Comparison of ENCODE assay signal across 12 cellular contexts in genomic region chr16:47732806-47733150, GRCh38.
A peak's percentile ranks its signal among the peaks of the same experiment; 100 is the strongest.
DNase-seq lines count a peak whose midpoint lies in the region; ATAC-seq, FAIRE-seq and TF ChIP-seq lines count a peak whose summit lies in the region.
"Had no signal": no experiment of that assay in that cellular context is flagged by ENCODE, and none has a peak within 500 bp of the region (broad histone marks: within the 10 kb centered on the region; RNA-seq: fewer than 3 reads in every experiment).

No MANE protein-coding gene starts in this region.

- peak overlapping the region; percentile 67 for H3K27ac Mint-ChIP-seq in astrocyte (ENCODE audit: unreplicated experiment)

- no peaks in the 10 kb centered on the region for H3K79me2 ChIP-seq in astrocyte (ENCODE audit: insufficient read depth, low read length)

- H3K36me3 ChIP-seq in HUES6 (ENCODE audit: control insufficient read depth, insufficient read depth, low read length) (no peaks in the 10 kb centered on the region), astrocyte (ENCODE audit: insufficient read depth, low read length) (no peaks in the 10 kb centered on the region), small intestine (ENCODE audit: control insufficient read depth in 2 of 2, insufficient read depth in 2 of 2, low read length in 2 of 2) (no peaks in the 10 kb centered on the region)
- H3K36me3 ChIP-seq: WERI-Rb-1 had no signal

- no peak for TF ChIP-seq CTCF in astrocyte (IDR thresholded peaks at IDR 0.05; ENCODE audit: insufficient read depth, low read depth, low read length)

- DNase-seq in EH (ENCODE audit: low read depth) = peak; percentile 94
- peak; percentile 98 for DNase-seq in astrocyte (ENCODE audit: low read depth)
- peak; percentile 59 for DNase-seq in kidney glomerular epithelial cell (lab: John Stamatoyannopoulos, UW)
- no peak for DNase-seq in small intestine
- DNase-seq in KG1 (lab: John Stamatoyannopoulos, UW) = no peak
- DNase-seq in GM19240 (ENCODE audit: insufficient read length, low spot score) = no peak
- DNase-seq: NCI-H446 treated with DMSO at 0.1 percent for 48 hours, WERI-Rb-1 had no signal

- no peaks in the 10 kb centered on the region for H3K27me3 Mint-ChIP-seq in astrocyte (ENCODE audit: low read depth, unreplicated experiment)

- H3K27me3 ChIP-seq in HUES6 (ENCODE audit: control insufficient read depth, insufficient read depth, low read length) (no peaks in the 10 kb centered on the region), astrocyte (ENCODE audit: insufficient read depth, low read length) (no peaks in the 10 kb centered on the region), small intestine (ENCODE audit: control insufficient read depth in 2 of 2, insufficient read depth in 2 of 2, low read length in 2 of 2) (no peaks in the 10 kb centered on the region)

- H3K4me3 ChIP-seq in HUES6 (ENCODE audit: low read depth, low read length) (no peak overlapping the region), astrocyte (ENCODE audit: insufficient read depth, low read depth, low read length) (peak overlapping the region; percentile 14), small intestine (ENCODE audit: low read depth in 1 of 2, low read length in 2 of 2) (no peak overlapping the region)
- H3K4me3 ChIP-seq: lung had no signal

- no peak overlapping the region for H3K4me3 Mint-ChIP-seq in astrocyte (ENCODE audit: unreplicated experiment)

- ATAC-seq in HG02970 (IDR thresholded peaks at IDR 0.05; ENCODE audit: low FRiP score, unreplicated experiment) = no peak

- H4K20me1 ChIP-seq in astrocyte (ENCODE audit: insufficient read depth, low read length) = no peaks in the 10 kb centered on the region

- H3K9me3 ChIP-seq in HUES6 (ENCODE audit: control insufficient read depth, insufficient read depth, low read depth, low read length) = no peaks in the 10 kb centered on the region
- H3K9me3 ChIP-seq in astrocyte (ENCODE audit: insufficient read depth, low read depth, low read length) = no peaks in the 10 kb centered on the region
- H3K9me3 ChIP-seq in small intestine (ENCODE audit: control insufficient read depth, low read depth) = no peaks in the 10 kb centered on the region

- no peak overlapping the region for H3K9ac ChIP-seq in HUES6 (ENCODE audit: low read length)
- peak overlapping the region; percentile 47 for H3K9ac ChIP-seq in astrocyte (ENCODE audit: low read length)

- no peaks in the 10 kb centered on the region for H3K9me3 Mint-ChIP-seq in astrocyte (ENCODE audit: unreplicated experiment)

- H3K27ac ChIP-seq in HUES6 (ENCODE audit: low read depth, low read length) (peak overlapping the region; percentile 50; the same call in 1 of the 2 replicates), astrocyte (ENCODE audit: low read depth, low read length) (peak overlapping the region; percentile 83), small intestine (ENCODE audit: low read depth in 1 of 2, low read length in 1 of 2) (no peak overlapping the region)
- H3K27ac ChIP-seq: WERI-Rb-1 had no signal

- H3K4me1 ChIP-seq in HUES6 (ENCODE audit: control insufficient read depth, insufficient read depth, low read length) (peaks cover 31% of the 10 kb centered on the region), astrocyte (ENCODE audit: insufficient read depth, low read length) (peaks cover 27% of the 10 kb centered on the region), small intestine (ENCODE audit: control insufficient read depth in 2 of 2, insufficient read depth in 1 of 2, low read depth in 1 of 2, low read length in 1 of 2) (no peaks in the 10 kb centered on the region)

- WGBS in small intestine, 3 donors = 62 to 79% (median 69%) methylated on average over 5 of the region's 5 CpGs

- no peak overlapping the region for H2AFZ ChIP-seq in astrocyte (ENCODE audit: low read depth, low read length)

- H3K36me3 Mint-ChIP-seq in astrocyte (ENCODE audit: low read depth, unreplicated experiment) = no peaks in the 10 kb centered on the region

- H3K4me2 ChIP-seq in astrocyte (ENCODE audit: low read length) = peak overlapping the region; percentile 75

- FAIRE-seq in astrocyte (lab: Jason Lieb, UNC) = no peak
- FAIRE-seq in small intestine (lab: Jason Lieb, UNC) = no peak
- FAIRE-seq: colon had no signal

- H3K4me1 Mint-ChIP-seq in astrocyte (ENCODE audit: low read depth, unreplicated experiment) = peaks cover 25% of the 10 kb centered on the region

Comparison
In these comparisons a context has a peak if more than half of its experiments do, and no peak if none do; other contexts are left out.
1. DNase-seq: peak in EH (single experiment), astrocyte (single experiment) and kidney glomerular epithelial cell (single experiment); none in small intestine (single experiment), KG1 (single experiment) and GM19240 (single experiment).
2. H3K27ac ChIP-seq: peak in HUES6 (single experiment) and astrocyte (single experiment); none in small intestine (0 of 2).